17 cellular contexts compared by ENCODE assay signal in genomic region chr5:96940586-96940985, GRCh38. TPM values are rescaled to one million over a fixed set of nuclear protein-coding genes. Genes with fewer than 3 reads are reported as not detected.
A peak's percentile ranks its signal among the peaks of the same experiment; 100 is the strongest.
DNase-seq lines count a peak whose midpoint lies in the region; ATAC-seq and TF ChIP-seq lines count a peak whose summit lies in the region.
"Had no signal": no experiment of that assay in that cellular context is flagged by ENCODE, and none has a peak within 500 bp of the region (broad histone marks: within the 10 kb centered on the region; RNA-seq: fewer than 3 reads in every experiment).

No MANE protein-coding gene starts in this region.

- H3K27ac Mint-ChIP-seq in activated CD8-positive, alpha-beta memory T cell treated with anti-CD3 and anti-CD28 coated beads, Interleukin-2, amount 10 ng/mL, durations not matched to agents 7 days and 5 days = no peak overlapping the region
- H3K27ac Mint-ChIP-seq in central memory CD8-positive, alpha-beta T cell (ENCODE audit: low read depth) = peak overlapping the region; percentile 84
- H3K27ac Mint-ChIP-seq: dendritic cell treated with granulocyte-macrophage colony-stimulating factor and Interleukin-4, amounts not matched to agents 40 ng/mL and 50 ng/mL, for 4 days; nephron progenitor cell had no signal

- H3K4me3 ChIP-seq in osteoblast (ENCODE audit: insufficient read depth, low read length) = no peak overlapping the region
- H3K4me3 ChIP-seq: stomach had no signal

- H3K4me2 ChIP-seq in osteoblast (ENCODE audit: insufficient read depth, low read length) = peak overlapping the region; percentile 23

- H3K79me2 ChIP-seq in osteoblast (ENCODE audit: insufficient read depth, low read length) = peaks cover 86% of the 10 kb centered on the region

- no peaks in the 10 kb centered on the region for H3K27me3 ChIP-seq in osteoblast (ENCODE audit: insufficient read depth, low read length)
- H3K27me3 ChIP-seq: stomach had no signal

- no peaks in the 10 kb centered on the region for H3K36me3 ChIP-seq in osteoblast (ENCODE audit: insufficient read depth, low read length)
- H3K36me3 ChIP-seq: stomach had no signal

- no peak for DNase-seq in activated CD8-positive, alpha-beta memory T cell treated with anti-CD3 and anti-CD28 coated beads, Interleukin-2, amount 10 ng/mL, durations not matched to agents 7 days and 5 days
- DNase-seq in activated CD8-positive, alpha-beta memory T cell treated with anti-CD3 and anti-CD28 coated beads, Interleukin-2, amount 50 U/mL, for 4 hours = no peak
- DNase-seq in M059J (ENCODE audit: low read depth) (peak; percentile 39), osteoblast (ENCODE audit: insufficient read length, low spot score, missing footprints) (no peak), activated gamma-delta T cell treated with Interleukin-2 at 50 U/mL for 16 hours (no peak), NCI-H226 (no peak)
- DNase-seq in central memory CD8-positive, alpha-beta T cell (ENCODE audit: low spot score in 2 of 2) = no peak
- DNase-seq: 8988T; activated naive CD4-positive, alpha-beta T cell treated with Interleukin-2 at 50 U/mL for 16 hours; head of caudate nucleus; NCI-H2029 treated with DMSO at 0.1 percent for 48 hours; NCI-H526 treated with DMSO at 0.1 percent for 48 hours; nephron progenitor cell; stomach had no signal

- no peak for ATAC-seq in activated CD8-positive, alpha-beta memory T cell treated with anti-CD3 and anti-CD28 coated beads, Interleukin-2, amount 10 ng/mL, durations not matched to agents 7 days and 5 days
- ATAC-seq in central memory CD8-positive, alpha-beta T cell (replicated peaks; ENCODE audit: extremely low read depth, poor library complexity, severe bottlenecking) = no peak
- no peak for ATAC-seq in GM19397 (IDR thresholded peaks at IDR 0.05; ENCODE audit: unreplicated experiment)

- no peak overlapping the region for H2AFZ ChIP-seq in osteoblast (ENCODE audit: low read length)

- no peaks in the 10 kb centered on the region for H3K9me3 ChIP-seq in osteoblast (ENCODE audit: low read depth, low read length)
- H3K9me3 ChIP-seq: stomach had no signal

- H3K27me3 Mint-ChIP-seq in activated CD8-positive, alpha-beta memory T cell treated with anti-CD3 and anti-CD28 coated beads, Interleukin-2, amount 10 ng/mL, durations not matched to agents 7 days and 5 days = no peaks in the 10 kb centered on the region
- no peaks in the 10 kb centered on the region for H3K27me3 Mint-ChIP-seq in central memory CD8-positive, alpha-beta T cell
- H3K27me3 Mint-ChIP-seq: dendritic cell treated with granulocyte-macrophage colony-stimulating factor and Interleukin-4, amounts not matched to agents 40 ng/mL and 50 ng/mL, for 4 days had no signal

- H3K9me3 Mint-ChIP-seq in activated CD8-positive, alpha-beta memory T cell treated with anti-CD3 and anti-CD28 coated beads, Interleukin-2, amount 10 ng/mL, durations not matched to agents 7 days and 5 days (ENCODE audit: low read depth) = no peaks in the 10 kb centered on the region
- H3K9me3 Mint-ChIP-seq in central memory CD8-positive, alpha-beta T cell = no peaks in the 10 kb centered on the region
- H3K9me3 Mint-ChIP-seq: dendritic cell treated with granulocyte-macrophage colony-stimulating factor and Interleukin-4, amounts not matched to agents 40 ng/mL and 50 ng/mL, for 4 days; nephron progenitor cell had no signal

- no peak for TF ChIP-seq CTCF in osteoblast (IDR thresholded peaks at IDR 0.05; ENCODE audit: extremely low read depth, low read depth, low read length)

- H3K4me3 Mint-ChIP-seq in activated CD8-positive, alpha-beta memory T cell treated with anti-CD3 and anti-CD28 coated beads, Interleukin-2, amount 10 ng/mL, durations not matched to agents 7 days and 5 days = peak overlapping the region; percentile 1
- peak overlapping the region; percentile 41 for H3K4me3 Mint-ChIP-seq in central memory CD8-positive, alpha-beta T cell
- H3K4me3 Mint-ChIP-seq: dendritic cell treated with granulocyte-macrophage colony-stimulating factor and Interleukin-4, amounts not matched to agents 40 ng/mL and 50 ng/mL, for 4 days; nephron progenitor cell had no signal

- H3K4me1 Mint-ChIP-seq in activated CD8-positive, alpha-beta memory T cell treated with anti-CD3 and anti-CD28 coated beads, Interleukin-2, amount 10 ng/mL, durations not matched to agents 7 days and 5 days = peaks cover 48% of the 10 kb centered on the region
- H3K4me1 Mint-ChIP-seq in central memory CD8-positive, alpha-beta T cell = peaks cover 67% of the 10 kb centered on the region

- peaks cover 34% of the 10 kb centered on the region for H3K4me1 ChIP-seq in osteoblast (ENCODE audit: insufficient read depth, low read length)

- CTCF ChIA-PET in activated CD8-positive, alpha-beta memory T cell treated with anti-CD3 and anti-CD28 coated beads, Interleukin-2, amount 10 ng/mL, durations not matched to agents 7 days and 5 days (lab: Charles Lee) = interaction anchor here (1.1 to 2.0 kb wide), 4 partner anchors 12 to 71 kb away, joined by 3 to 5 read pairs (median 4); no protein-coding TSS in a partner anchor

- peaks cover 35% of the 10 kb centered on the region for H4K20me1 ChIP-seq in osteoblast (ENCODE audit: insufficient read depth, low read length)

- no peak overlapping the region for H3K27ac ChIP-seq in osteoblast (ENCODE audit: low read depth, low read length)
- H3K27ac ChIP-seq: C4-2B, stomach had no signal

- peaks cover 45% of the 10 kb centered on the region for H3K36me3 Mint-ChIP-seq in activated CD8-positive, alpha-beta memory T cell treated with anti-CD3 and anti-CD28 coated beads, Interleukin-2, amount 10 ng/mL, durations not matched to agents 7 days and 5 days
- H3K36me3 Mint-ChIP-seq in central memory CD8-positive, alpha-beta T cell (ENCODE audit: insufficient read depth) = peaks cover 20% of the 10 kb centered on the region

RNA-seq across cellular contexts. Expression of gene LNPEP, which starts 4.7 kb away (rescaled TPM):
- total RNA-seq in activated CD8-positive, alpha-beta memory T cell treated with anti-CD3 and anti-CD28 coated beads, Interleukin-2, amount 10 ng/mL, durations not matched to agents 7 days and 5 days = 10 to 100 TPM; 67.4 to 80.4 TPM
- 22.8 and 37.6 TPM in 2 replicates for total RNA-seq in M059J (2014; rRNA removed; shearing (Covaris generic))
- total RNA-seq in osteoblast = 44.9 and 53.6 TPM in 2 replicates
